ENCODE assay signal across 11 cellular contexts in genomic region chr5:72402381-72402890, GRCh38.
DNase-seq lines count a peak whose midpoint lies in the region; ATAC-seq and TF ChIP-seq lines count a peak whose summit lies in the region.
"Had no signal": no experiment of that assay in that cellular context is flagged by ENCODE, and none has a peak within 500 bp of the region (broad histone marks: within the 10 kb centered on the region; RNA-seq: fewer than 3 reads in every experiment).

No MANE protein-coding gene starts in this region.

- no peak for TF ChIP-seq CTCF in PC-9 (conservative IDR thresholded peaks at IDR 0.05)
- TF ChIP-seq CTCF in smooth muscle cell (IDR thresholded peaks at IDR 0.05; ENCODE audit: borderline replicate concordance, insufficient read depth, poor library complexity, severe bottlenecking): no peak
- no peak for TF ChIP-seq CTCF in GM10266 (IDR thresholded peaks at IDR 0.05; ENCODE audit: control insufficient read depth, insufficient read depth, low read depth, missing control alignments)

- no peak overlapping the region for H2AFZ ChIP-seq in PC-9
- H2AFZ ChIP-seq in smooth muscle cell (ENCODE audit: low read depth): no peak overlapping the region

- no peak overlapping the region for H3K4me3 Mint-ChIP-seq in activated CD8-positive, alpha-beta memory T cell treated with anti-CD3 and anti-CD28 coated beads, Interleukin-2, amount 10 ng/mL, durations not matched to agents 7 days and 5 days

- peak overlapping the region; percentile 64 for H3K27ac ChIP-seq in PC-9
- H3K27ac ChIP-seq in thymus (ENCODE audit: low read depth): peak overlapping the region; percentile 26
- no peak overlapping the region for H3K27ac ChIP-seq in smooth muscle cell (ENCODE audit: low read depth)

- no TSS peak for BruUV-seq in PC-9 (replicated peaks; lab: Mats Ljungman, UMichigan)

- peaks cover 26% of the 10 kb centered on the region for H3K9me3 ChIP-seq in PC-9 (ENCODE audit: insufficient read depth, low read depth)
- H3K9me3 ChIP-seq in thymus (ENCODE audit: control insufficient read depth): no peaks in the 10 kb centered on the region
- peaks cover 6% of the 10 kb centered on the region for H3K9me3 ChIP-seq in smooth muscle cell (replicated peaks; ENCODE audit: low read depth)

- H3F3A ChIP-seq in PC-9 (ENCODE audit: insufficient read depth, low read depth) (peaks cover 5% of the 10 kb centered on the region; the same call in 1 of the 2 replicates), smooth muscle cell (ENCODE audit: low read depth) (no peaks in the 10 kb centered on the region)

- H3K27me3 ChIP-seq in PC-9 (ENCODE audit: insufficient read depth, low read depth) (no peaks in the 10 kb centered on the region), thymus (ENCODE audit: control insufficient read depth, insufficient read depth) (no peaks in the 10 kb centered on the region), smooth muscle cell (ENCODE audit: low read depth) (no peaks in the 10 kb centered on the region)

- peak in 1 of 2 experiments; percentile 60 for DNase-seq in PC-9
- DNase-seq in dermis blood vessel endothelial cell: peak; percentile 43
- DNase-seq in kidney tubule cell (ENCODE audit: low spot score): peak; percentile 81
- DNase-seq in smooth muscle cell (lab: John Stamatoyannopoulos, UW; ENCODE audit: unreplicated experiment): no peak
- no peak for DNase-seq in activated CD8-positive, alpha-beta memory T cell treated with anti-CD3 and anti-CD28 coated beads, Interleukin-2, amount 10 ng/mL, durations not matched to agents 7 days and 5 days
- DNase-seq in GM10266 (ENCODE audit: extremely low spot score): no peak
- DNase-seq: activated CD4-positive, alpha-beta T cell treated with anti-CD3 and anti-CD28 coated beads for 1 hour; activated T-cell treated with anti-CD3 and anti-CD28 coated beads, Interleukin-2, amount 50 U/mL, for 1 hour; Kasumi-1 had no signal

- ATAC-seq in GM18907 (IDR thresholded peaks at IDR 0.05; ENCODE audit: unreplicated experiment): no peak
- no peak for ATAC-seq in activated CD8-positive, alpha-beta memory T cell treated with anti-CD3 and anti-CD28 coated beads, Interleukin-2, amount 10 ng/mL, durations not matched to agents 7 days and 5 days

- no peaks in the 10 kb centered on the region for H3K79me2 ChIP-seq in PC-9 (ENCODE audit: low read depth)
- no peaks in the 10 kb centered on the region for H3K79me2 ChIP-seq in smooth muscle cell (ENCODE audit: low read depth)

- H4K20me1 ChIP-seq in PC-9 (ENCODE audit: insufficient read depth) (no peaks in the 10 kb centered on the region), smooth muscle cell (ENCODE audit: low read depth) (no peaks in the 10 kb centered on the region)

- H3K9me2 ChIP-seq in PC-9 (ENCODE audit: insufficient read depth): no peaks in the 10 kb centered on the region

- H3K36me3 ChIP-seq in PC-9 (ENCODE audit: low read depth) (no peaks in the 10 kb centered on the region), thymus (ENCODE audit: control insufficient read depth, insufficient read depth) (no peaks in the 10 kb centered on the region), smooth muscle cell (ENCODE audit: low read depth) (no peaks in the 10 kb centered on the region)

- H3K4me1 ChIP-seq in PC-9 (replicated peaks; ENCODE audit: insufficient read depth) (peaks cover 29% of the 10 kb centered on the region), thymus (ENCODE audit: control insufficient read depth, insufficient read depth, low read length) (no peaks in the 10 kb centered on the region), smooth muscle cell (ENCODE audit: low read depth) (no peaks in the 10 kb centered on the region)

- POLR2A ChIA-PET in PC-9 (lab: Charles Lee; ENCODE audit: unreplicated experiment): interaction anchor here (0.7 kb wide), 1 partner anchor 250 kb away, joined by 3 read pairs; no protein-coding TSS in a partner anchor

- no peak overlapping the region for H3K4me3 ChIP-seq in PC-9
- H3K4me3 ChIP-seq in thymus (ENCODE audit: low read length): no peak overlapping the region
- no peak overlapping the region for H3K4me3 ChIP-seq in smooth muscle cell

- H3K9ac ChIP-seq in smooth muscle cell (ENCODE audit: low read depth): no peak overlapping the region

- H3K9me3 Mint-ChIP-seq in activated CD8-positive, alpha-beta memory T cell treated with anti-CD3 and anti-CD28 coated beads, Interleukin-2, amount 10 ng/mL, durations not matched to agents 7 days and 5 days (ENCODE audit: low read depth): peaks cover 12% of the 10 kb centered on the region

- no peak overlapping the region for H3K27ac Mint-ChIP-seq in activated CD8-positive, alpha-beta memory T cell treated with anti-CD3 and anti-CD28 coated beads, Interleukin-2, amount 10 ng/mL, durations not matched to agents 7 days and 5 days

- H3K36me3 Mint-ChIP-seq in activated CD8-positive, alpha-beta memory T cell treated with anti-CD3 and anti-CD28 coated beads, Interleukin-2, amount 10 ng/mL, durations not matched to agents 7 days and 5 days: no peaks in the 10 kb centered on the region

- CTCF ChIA-PET in PC-9 (lab: Charles Lee): interaction anchor here (0.6 kb wide), 1 partner anchor 24 kb away, joined by 3 read pairs; no protein-coding TSS in a partner anchor
- CTCF ChIA-PET in activated CD8-positive, alpha-beta memory T cell treated with anti-CD3 and anti-CD28 coated beads, Interleukin-2, amount 10 ng/mL, durations not matched to agents 7 days and 5 days (lab: Charles Lee): interaction anchor here (1.1 kb wide), 1 partner anchor 121 kb away, joined by 3 read pairs; no protein-coding TSS in a partner anchor

- peaks cover 19% of the 10 kb centered on the region for H3K27me3 Mint-ChIP-seq in activated CD8-positive, alpha-beta memory T cell treated with anti-CD3 and anti-CD28 coated beads, Interleukin-2, amount 10 ng/mL, durations not matched to agents 7 days and 5 days

- H3K4me1 Mint-ChIP-seq in activated CD8-positive, alpha-beta memory T cell treated with anti-CD3 and anti-CD28 coated beads, Interleukin-2, amount 10 ng/mL, durations not matched to agents 7 days and 5 days: no peaks in the 10 kb centered on the region

- WGBS in thymus: 90% methylated on average over 2 of the region's 2 CpGs
- 85% methylated on average over 2 of the region's 2 CpGs for WGBS in smooth muscle cell (ENCODE audit: low lambda C conversion rate)

- H3K4me2 ChIP-seq in PC-9: no peak overlapping the region
- no peak overlapping the region for H3K4me2 ChIP-seq in smooth muscle cell

- intact Hi-C loops in PC-9 (cut with micrococcal nuclease; ENCODE audit: unreplicated experiment): no loop called here

Comparison
In these comparisons a context has a peak if more than half of its experiments do, and no peak if none do; other contexts are left out.
1. DNase-seq: peak in dermis blood vessel endothelial cell (single experiment) and kidney tubule cell (single experiment); none in smooth muscle cell (single experiment), activated CD8-positive, alpha-beta memory T cell treated with anti-CD3 and anti-CD28 coated beads, Interleukin-2, amount 10 ng/mL, durations not matched to agents 7 days and 5 days (single experiment) and GM10266 (single experiment).